In the genomic region with DNA sequence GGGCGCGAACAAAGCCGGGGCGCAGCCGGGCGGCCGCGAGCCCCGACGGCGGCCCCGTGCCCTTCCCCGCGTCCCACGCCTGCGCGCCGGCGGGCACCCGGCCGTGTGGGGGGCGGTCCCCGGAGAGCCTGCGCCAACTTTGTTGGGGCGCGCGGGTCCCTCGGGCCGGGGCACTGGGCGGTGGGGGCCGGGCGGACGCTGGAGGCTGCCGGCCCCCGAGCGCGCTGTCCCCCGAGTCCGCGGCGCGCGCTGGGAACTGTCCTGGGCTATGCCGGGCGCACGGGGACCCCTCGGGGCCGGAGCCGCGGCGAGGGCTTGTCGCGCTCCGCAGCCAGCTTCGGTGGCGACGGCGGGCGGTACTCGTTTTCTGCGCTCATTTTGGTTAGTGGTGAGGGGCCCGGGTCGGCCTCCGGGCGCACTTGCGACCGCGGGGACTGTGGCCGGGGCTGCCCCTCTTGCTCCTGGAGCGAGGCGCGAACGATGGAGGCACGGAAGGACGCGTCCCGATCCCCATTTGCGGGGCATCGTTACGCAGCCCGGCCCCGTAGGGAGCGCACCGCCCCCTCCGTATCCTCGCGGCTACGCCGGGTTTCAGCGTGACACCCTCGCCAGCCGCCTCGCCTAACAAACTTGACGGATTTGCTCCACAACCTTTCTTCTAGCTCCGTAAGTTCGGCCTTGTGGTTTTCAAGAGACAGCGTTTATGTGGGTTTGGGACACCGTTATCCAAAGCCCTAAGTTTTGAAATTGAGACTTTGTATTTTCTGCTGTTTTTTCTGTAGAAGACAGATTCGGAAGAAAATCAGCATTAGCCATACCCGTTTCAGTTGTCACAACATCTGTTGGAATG, we compare ENCODE assay signal across 1 cellular context.
A peak's percentile ranks its signal among the peaks of the same experiment; 100 is the strongest.
TF ChIP-seq lines count a peak whose summit lies in the region.

No MANE protein-coding gene starts in this region.

TF ChIP-seq in HCT116, 20 proteins besides CTCF, POLR2A, EP300 and RAD21 (continued from another document):
- TF ChIP-seq SP1 (IDR thresholded peaks at IDR 0.05; ENCODE audit: low read depth), result no peak
- TF ChIP-seq, protein P1, sequence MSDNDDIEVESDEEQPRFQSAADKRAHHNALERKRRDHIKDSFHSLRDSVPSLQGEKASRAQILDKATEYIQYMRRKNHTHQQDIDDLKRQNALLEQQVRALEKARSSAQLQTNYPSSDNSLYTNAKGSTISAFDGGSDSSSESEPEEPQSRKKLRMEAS (IDR thresholded peaks at IDR 0.05), result peak; percentile 71
